ENCODE assay signal across 17 cellular contexts in genomic region chr5:36691993-36692392, GRCh38.
DNase-seq lines count a peak whose midpoint lies in the region; ATAC-seq and TF ChIP-seq lines count a peak whose summit lies in the region.
"Had no signal": no experiment of that assay in that cellular context is flagged by ENCODE, and none has a peak within 500 bp of the region (broad histone marks: within the 10 kb centered on the region; RNA-seq: fewer than 3 reads in every experiment).

No MANE protein-coding gene starts in this region.

- H3K27me3 ChIP-seq in right cardiac atrium (ENCODE audit: control insufficient read depth, insufficient read depth): no peaks in the 10 kb centered on the region
- H3K27me3 ChIP-seq: breast epithelium, MG63, Peyer's patch had no signal

- TF ChIP-seq CTCF in GM10266 (IDR thresholded peaks at IDR 0.05; ENCODE audit: control insufficient read depth, insufficient read depth, low read depth, missing control alignments): no peak

- no peaks in the 10 kb centered on the region for H3K9me3 ChIP-seq in right cardiac atrium (ENCODE audit: control insufficient read depth, low read length)
- H3K9me3 ChIP-seq: breast epithelium, MG63, Peyer's patch had no signal

- 31% methylated on average over 5 of the region's 5 CpGs for WGBS in right cardiac atrium

- peak; percentile 42 to 50 for ATAC-seq in right cardiac atrium
- ATAC-seq: activated T-helper 17 cell treated with anti-CD3 and anti-CD28 coated beads, Interleukin-2, amount 50 U/mL, for 72 hours had no signal

- peak overlapping the region; percentile 95 for H3K27ac ChIP-seq in caudate nucleus (ENCODE audit: low read depth, low read length)
- H3K27ac ChIP-seq in right cardiac atrium (ENCODE audit: low read length): peak overlapping the region; percentile 46
- H3K27ac ChIP-seq: parathyroid adenoma, Peyer's patch had no signal

- intact Hi-C loops in right cardiac atrium (cut with DNase I): loop anchor here (2.0 to 10.0 kb wide), 4 partner anchors 187 to 427 kb away; no protein-coding TSS in a partner anchor

- no peak overlapping the region for H3K4me3 ChIP-seq in right cardiac atrium (ENCODE audit: low read length)
- H3K4me3 ChIP-seq: MG63 had no signal

- DNase-seq in GM03348 (ENCODE audit: low spot score): peak; percentile 62
- DNase-seq in caudate nucleus (lab: John Stamatoyannopoulos, UW): peak in 2 of 61 donors; percentile 7 to 12
- DNase-seq in right cardiac atrium: peak in 2 of 3 donors; percentile 45 to 73
- DNase-seq in stromal cell of bone marrow (ENCODE audit: low read depth): peak; percentile 91
- DNase-seq in NCI-H146 treated with DMSO at 0.1 percent for 48 hours (lab: John Stamatoyannopoulos, UW; ENCODE audit: unreplicated experiment): no peak
- DNase-seq in NCI-H2171 treated with DMSO at 0.1 percent for 48 hours (lab: John Stamatoyannopoulos, UW): no peak
- DNase-seq in A172 (ENCODE audit: low spot score): no peak
- no peak for DNase-seq in GM10266 (ENCODE audit: extremely low spot score)
- DNase-seq: CD4-positive, alpha-beta memory T cell; GDM1; HFFc6; MG63; NCI-H226; Peyer's patch had no signal

- no peaks in the 10 kb centered on the region for H3K4me1 ChIP-seq in right cardiac atrium (ENCODE audit: control insufficient read depth, insufficient read depth, low read length)
- H3K4me1 ChIP-seq: parathyroid adenoma had no signal

Comparison
In these comparisons a context has a peak if more than half of its experiments do, and no peak if none do; other contexts are left out.
1. DNase-seq: peak in GM03348 (single experiment), right cardiac atrium (2 of 3) and stromal cell of bone marrow (single experiment); none in NCI-H146 treated with DMSO at 0.1 percent for 48 hours (single experiment), NCI-H2171 treated with DMSO at 0.1 percent for 48 hours (single experiment), A172 (single experiment) and GM10266 (single experiment).